ENCODE assay signal across 8 cellular contexts in genomic region chr19:40420766-40421467, GRCh38. TPM values are rescaled to one million over a fixed set of nuclear protein-coding genes. Genes with fewer than 3 reads are reported as not detected.
A peak's percentile ranks its signal among the peaks of the same experiment; 100 is the strongest.
DNase-seq lines count a peak whose midpoint lies in the region; ATAC-seq and TF ChIP-seq lines count a peak whose summit lies in the region.

No MANE protein-coding gene starts in this region.

- intact Hi-C loops in heart right ventricle (cut with DNase I): loop anchor here in 5 of 10 donors (1.0 to 10.0 kb wide), 7 partner anchors 22 to 181 kb away; partner anchors contain the start of genes C19orf47 (in 2 of the 5), PLD3 (in 2 of the 5), BLVRB (in 1 of the 5) and LTBP4 (in 1 of the 5)
- intact Hi-C loops in posterior cingulate gyrus (cut with DNase I): loop anchor here (10.0 kb wide), 1 partner anchor 116 kb away; no protein-coding TSS in a partner anchor

- 0 to 1% methylated on average over 51 to 52 of the region's 52 CpGs for WGBS in heart right ventricle, 2 donors

- peak; percentile 29 for ATAC-seq in GM21737 (IDR thresholded peaks at IDR 0.05; ENCODE audit: unreplicated experiment)
- ATAC-seq in heart right ventricle: peak; percentile 83 to 90 (median 88)

- TF ChIP-seq CTCF in NB4 (IDR thresholded peaks at IDR 0.05; ENCODE audit: low read depth, low read length) (peak; percentile 68), heart right ventricle (IDR thresholded peaks at IDR 0.05) (peak; percentile 86 to 98 (median 93))

- DNase-seq in D341Med (ENCODE audit: low spot score) (peak; percentile 87), NB4 (ENCODE audit: low read depth) (peak; percentile 77), SW480 (ENCODE audit: low spot score) (peak; percentile 94), amniotic epithelial cell (ENCODE audit: low read depth) (peak; percentile 81), heart right ventricle (peak; percentile 95 to 96), posterior cingulate gyrus (peak; percentile 74 to 98 (median 83)), ureter (ENCODE audit: low spot score) (peak; percentile 95)

- peaks cover 0 to 21% (median 12%) of the 10 kb centered on the region in 9 donors for H3K36me3 ChIP-seq in heart right ventricle

- H3K4me1 ChIP-seq in heart right ventricle: peaks cover 9 to 70% (median 49%) of the 10 kb centered on the region in 9 donors

- peak; percentile 46 for TF ChIP-seq POLR2A in NB4 (IDR thresholded peaks at IDR 0.05; ENCODE audit: extremely low read depth, insufficient read length)

- H3K27ac ChIP-seq in heart right ventricle: peak overlapping the region; percentile 95 to 100 (median 99)

- H3K27me3 ChIP-seq in heart right ventricle: no peaks in the 10 kb centered on the region

- H3K9me3 ChIP-seq in heart right ventricle: no peaks in the 10 kb centered on the region

- H3K4me3 ChIP-seq in NB4 (ENCODE audit: low read depth, low read length) (peak overlapping the region; percentile 49), heart right ventricle (peak overlapping the region; percentile 15 to 80 (median 63))

RNA-seq across cellular contexts. Expression of gene SERTAD1, which starts 4.9 kb away (rescaled TPM):
- total RNA-seq in heart right ventricle (10 to 100 TPM in 3 of 10 donors, 1 to 10 TPM in 7; 6.3 to 16.8 (median 8.4) TPM), ureter (8.9 TPM)
- polyA plus RNA-seq in heart right ventricle: 10 to 100 TPM; 13.4 to 35.8 TPM

RNA-seq across cellular contexts. Expression of gene PRX, which starts 7.7 kb away (rescaled TPM):
- total RNA-seq in heart right ventricle (1 to 10 TPM; 1.7 to 3.8 (median 2.7) TPM), ureter (3.2 TPM)
- 1 to 10 TPM; 2.4 to 2.7 TPM for polyA plus RNA-seq in heart right ventricle

RNA-seq across cellular contexts. Expression of gene SERTAD3, which starts 23.2 kb away (rescaled TPM):
- 10 to 100 TPM; 19.4 to 37.5 (median 27.4) TPM for total RNA-seq in heart right ventricle
- polyA plus RNA-seq in heart right ventricle: 10 to 100 TPM; 35.3 to 35.6 TPM
- total RNA-seq in ureter: 34.3 TPM

RNA-seq across cellular contexts. Expression of gene HIPK4, which starts 30.9 kb away (rescaled TPM):
- total RNA-seq in heart right ventricle: under 1 TPM in 2 of 10 donors, not detected in 8; 0.10 to 0.15 TPM
- under 1 TPM in 1 of 2 donors, not detected in 1; 0.09 TPM for polyA plus RNA-seq in heart right ventricle
- 0.34 TPM for total RNA-seq in ureter

RNA-seq across cellular contexts. Expression of gene BLVRB, which starts 44.6 kb away (rescaled TPM):
- total RNA-seq in heart right ventricle (100 to 1,000 TPM in 3 of 10 donors, 10 to 100 TPM in 7; 70.9 to 144 (median 91.4) TPM), ureter (62.6 TPM)
- polyA plus RNA-seq in heart right ventricle: 100 to 1,000 TPM in 1 of 2 donors, 10 to 100 TPM in 1; 95.8 to 213 TPM

Comparison
In these comparisons a context has a peak if more than half of its experiments do, and no peak if none do; other contexts are left out.
1. Peak in every context shown above with its lines: DNase-seq, ATAC-seq, H3K4me3 ChIP-seq and H3K27ac ChIP-seq.